19 cellular contexts compared by ENCODE assay signal in genomic region chr12:75476076-75476475, GRCh38.
"Had no signal": no experiment of that assay in that cellular context is flagged by ENCODE, and none has a peak within 500 bp of the region (broad histone marks: within the 10 kb centered on the region; RNA-seq: fewer than 3 reads in every experiment).

No MANE protein-coding gene starts in this region.

- H3K9me3 Mint-ChIP-seq: brain; central memory CD8-positive, alpha-beta T cell; T-cell had no signal

- H3K27ac ChIP-seq: esophagus muscularis mucosa, lower lobe of right lung, prostate gland, SK-N-MC, skin epidermis, tibial artery, VCaP had no signal

- H3K4me1 ChIP-seq: prostate gland had no signal

- ATAC-seq: activated CD8-positive, alpha-beta memory T cell treated with anti-CD3 and anti-CD28 coated beads, Interleukin-2, amount 10 ng/mL, durations not matched to agents 7 days and 5 days; left colon; lower lobe of right lung; right cardiac atrium; T-cell had no signal

- H3K9me3 ChIP-seq: esophagus muscularis mucosa, lower lobe of right lung, prostate gland, tibial artery had no signal

- H3K27me3 ChIP-seq: esophagus muscularis mucosa, tibial artery had no signal

- H3K27ac Mint-ChIP-seq: activated CD8-positive, alpha-beta memory T cell treated with anti-CD3 and anti-CD28 coated beads, Interleukin-2, amount 10 ng/mL, durations not matched to agents 7 days and 5 days; activated naive CD4-positive, alpha-beta T cell treated with anti-CD3 and anti-CD28 coated beads, Interleukin-2, amount 50 U/mL, for 72 hours; brain; T-cell had no signal

- H3K4me3 ChIP-seq: esophagus muscularis mucosa, lower lobe of right lung, prostate gland, SK-N-MC, skin epidermis, tibial artery had no signal

- H3K36me3 Mint-ChIP-seq: brain, T-cell had no signal

- H3K4me3 Mint-ChIP-seq: activated CD8-positive, alpha-beta memory T cell treated with anti-CD3 and anti-CD28 coated beads, Interleukin-2, amount 10 ng/mL, durations not matched to agents 7 days and 5 days; brain; central memory CD8-positive, alpha-beta T cell; T-cell had no signal

- FAIRE-seq: islet of Langerhans, urothelium cell line had no signal

- H3K36me3 ChIP-seq: esophagus muscularis mucosa, lower lobe of right lung, prostate gland, tibial artery had no signal

- H3K27me3 Mint-ChIP-seq: central memory CD8-positive, alpha-beta T cell; T-cell had no signal

- DNase-seq: activated CD8-positive, alpha-beta memory T cell treated with anti-CD3 and anti-CD28 coated beads, Interleukin-2, amount 10 ng/mL, durations not matched to agents 7 days and 5 days; cortex of kidney; effector CD4-positive, alpha-beta T cell; left colon; lower lobe of right lung; right cardiac atrium; Right ventricle myocardium superior; T-cell; tibial artery had no signal
